Comparison of ENCODE assay signal across 1 cellular context in the genomic region with DNA sequence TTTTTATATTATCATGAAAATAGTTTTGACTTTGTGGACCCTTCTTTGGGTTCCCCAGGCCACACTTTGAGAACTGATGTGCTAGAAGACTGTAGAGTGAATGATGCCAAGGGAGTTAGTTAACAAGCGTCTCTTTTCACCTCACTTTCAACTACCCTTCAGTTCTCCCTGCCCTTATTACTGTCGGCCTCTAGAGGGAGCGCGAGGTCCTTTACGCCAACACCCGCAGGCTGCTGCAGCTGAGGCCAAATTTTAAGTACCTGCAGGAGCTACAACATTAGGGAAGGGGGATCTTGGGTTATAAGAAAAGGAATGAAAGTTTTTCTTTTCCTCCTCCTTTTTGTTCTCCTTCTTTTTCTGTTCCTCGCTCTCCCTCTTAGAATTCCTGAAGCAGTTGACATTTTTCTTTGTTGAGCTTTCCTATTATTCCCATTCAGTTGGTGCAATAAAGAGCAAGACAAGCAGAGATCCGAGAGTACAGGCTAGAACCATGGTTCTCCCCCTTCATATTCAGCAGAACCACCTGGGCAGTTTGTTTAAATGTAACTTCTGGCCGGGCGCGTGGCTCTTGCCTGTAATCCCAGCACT.
TF ChIP-seq lines count a peak whose summit lies in the region.

No MANE protein-coding gene starts in this region.

TF ChIP-seq in H1, 55 proteins besides CTCF, POLR2A, EP300 and RAD21:
- peak; percentile 27 for TF ChIP-seq NANOG (IDR thresholded peaks at IDR 0.05; ENCODE audit: insufficient read depth, low read depth, low read length, poor library complexity, severe bottlenecking)
- no peak for TF ChIP-seq SIN3A (conservative IDR thresholded peaks at IDR 0.05 in 1 of 2, IDR thresholded peaks at IDR 0.05 in 1 of 2; ENCODE audit: low read depth in 1 of 2, low read length in 2 of 2)
TF ChIP-seq in H1: peak in this region for 1.
